In the genomic region with DNA sequence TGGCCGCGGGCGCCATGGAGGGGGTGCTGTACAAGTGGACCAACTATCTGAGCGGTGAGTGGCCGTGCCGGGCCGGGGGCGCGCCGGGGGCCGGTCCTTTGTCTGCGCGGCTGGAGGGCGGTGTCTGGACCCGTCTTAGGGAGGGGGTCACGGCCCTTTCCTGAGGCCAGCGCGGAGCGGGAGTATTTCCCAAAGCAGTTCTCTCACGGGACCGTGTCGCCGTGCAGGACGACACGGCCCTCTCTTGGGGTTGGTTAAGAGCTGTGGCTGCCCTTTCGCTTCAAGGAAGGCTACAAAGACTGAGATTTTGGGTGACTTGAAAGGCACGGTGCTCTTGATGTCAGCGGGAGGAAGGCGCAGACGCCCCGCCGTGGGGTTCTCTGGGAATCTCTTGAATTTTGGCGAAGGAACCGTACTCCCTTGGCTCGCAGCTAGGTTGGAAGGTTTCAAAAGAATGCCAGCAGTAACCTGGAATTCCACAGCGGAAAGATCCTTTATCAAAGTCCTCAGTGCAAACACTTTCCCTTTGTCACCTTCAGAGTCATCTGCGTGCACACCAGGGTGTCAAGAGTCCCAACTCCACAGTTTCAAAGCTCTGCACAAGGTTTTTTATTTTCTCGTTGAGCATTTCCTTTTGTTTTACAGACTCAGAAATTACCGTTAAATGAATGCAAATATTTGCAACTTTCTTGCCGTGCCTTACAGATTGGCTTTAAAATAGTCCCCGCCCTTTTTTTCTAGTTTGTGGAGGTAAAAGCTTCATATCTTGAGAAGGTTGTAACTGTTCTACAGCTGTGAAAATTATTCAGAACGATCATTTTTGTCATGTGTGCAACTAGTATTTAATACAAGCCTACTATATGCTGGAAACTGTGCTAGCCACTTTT, we compare ENCODE assay signal across 8 cellular contexts. TPM values are rescaled to one million over a fixed set of nuclear protein-coding genes. Genes with fewer than 3 reads are reported as not detected.
DNase-seq lines count a peak whose midpoint lies in the region; ATAC-seq and TF ChIP-seq lines count a peak whose summit lies in the region.

No MANE protein-coding gene starts in this region.

- H3K4me1 Mint-ChIP-seq in naive B cell = peaks cover 20 to 23% (median 21%) of the 10 kb centered on the region in 3 donors

- peaks cover 41% of the 10 kb centered on the region for H3K4me1 ChIP-seq in HUES48 (ENCODE audit: control insufficient read depth, insufficient read depth, low read length)
- H3K4me1 ChIP-seq in esophagus squamous epithelium = peaks cover 22 to 56% (median 22%) of the 10 kb centered on the region in 3 donors

- ATAC-seq in GM21619 (IDR thresholded peaks at IDR 0.05; ENCODE audit: unreplicated experiment) (peak; percentile 15), naive B cell (ENCODE audit: low read depth in 2 of 2) (peak; percentile 11 to 13)

- no peaks in the 10 kb centered on the region for H3K36me3 Mint-ChIP-seq in naive B cell

- H3K36me3 ChIP-seq in HUES48 (ENCODE audit: control insufficient read depth, insufficient read depth, low read length) = peaks cover 6% of the 10 kb centered on the region; the same call in 1 of the 2 replicates
- H3K36me3 ChIP-seq in esophagus squamous epithelium = no peaks in the 10 kb centered on the region

- no peaks in the 10 kb centered on the region for H3K9me3 Mint-ChIP-seq in naive B cell

- TF ChIP-seq CTCF in VCaP (conservative IDR thresholded peaks at IDR 0.05) (no peak), esophagus squamous epithelium (IDR thresholded peaks at IDR 0.05) (peak in 1 of 6 experiments; percentile 17)

- no peaks in the 10 kb centered on the region for H3K9me3 ChIP-seq in HUES48 (ENCODE audit: control insufficient read depth, insufficient read depth, low read length)
- H3K9me3 ChIP-seq in esophagus squamous epithelium = no peaks in the 10 kb centered on the region

- intact Hi-C loops in esophagus squamous epithelium (cut with DNase I) = no loop called here

- DNase-seq in NOMO-1 (lab: John Stamatoyannopoulos, UW; ENCODE audit: unreplicated experiment in 2 of 2) (peak; percentile 20 to 37), NOMO-1 treated with dmso at 0.1 percent for 144 hours (lab: John Stamatoyannopoulos, UW; ENCODE audit: unreplicated experiment) (no peak), esophagus squamous epithelium (lab: John Stamatoyannopoulos, UW) (no peak), naive B cell (peak; percentile 23), GM19240 (ENCODE audit: insufficient read length, low spot score) (no peak)

- H3K4me3 ChIP-seq in HUES48 (ENCODE audit: low read depth, low read length) (peak overlapping the region; percentile 79), esophagus squamous epithelium (peak overlapping the region; percentile 71 to 94 (median 92))

- TF ChIP-seq POLR2A in esophagus squamous epithelium (IDR thresholded peaks at IDR 0.05) = no peak

- no peaks in the 10 kb centered on the region for H3K27me3 ChIP-seq in HUES48 (ENCODE audit: control insufficient read depth, insufficient read depth, low read length)
- no peaks in the 10 kb centered on the region for H3K27me3 ChIP-seq in esophagus squamous epithelium

- H3K27ac ChIP-seq in HUES48 (ENCODE audit: low read depth, low read length) (peak overlapping the region; percentile 90), VCaP (peak overlapping the region; percentile 77), esophagus squamous epithelium (peak overlapping the region; percentile 83 to 95 (median 93))

- peak overlapping the region in 5 of 6 donors; percentile 12 to 91 (median 71) for H3K27ac Mint-ChIP-seq in naive B cell

- peak overlapping the region; percentile 63 for H3K9ac ChIP-seq in HUES48 (ENCODE audit: low read depth, low read length)

- WGBS in esophagus squamous epithelium, 2 donors = 0% methylated on average over 16 to 20 of the region's 42 CpGs

- peak overlapping the region in 2 of 8 donors; percentile 93 to 97 for H3K4me3 Mint-ChIP-seq in naive B cell

- no peaks in the 10 kb centered on the region for H3K27me3 Mint-ChIP-seq in naive B cell

RNA-seq across cellular contexts. Expression of a gene that starts 0.8 kb away (rescaled TPM):
- total RNA-seq in esophagus squamous epithelium = 10 to 100 TPM in 1 of 4 donors, 1 to 10 TPM in 3; 5.1 to 10.5 (median 5.9) TPM
- 1 to 10 TPM; 1.1 to 4.1 (median 3.1) TPM for polyA plus RNA-seq in naive B cell (ENCODE audit: low read depth in 6 of 6)

RNA-seq across cellular contexts. Expression of a gene that starts 2.5 kb away (rescaled TPM):
- 1 to 10 TPM; 3.3 to 8.0 (median 7.5) TPM for total RNA-seq in esophagus squamous epithelium
- 1 to 10 TPM; 1.5 to 3.3 (median 2.4) TPM for polyA plus RNA-seq in naive B cell (ENCODE audit: low read depth in 6 of 6)

RNA-seq across cellular contexts. Expression of a gene that starts 39.4 kb away (rescaled TPM):
- 10 to 100 TPM in 3 of 4 donors, 1 to 10 TPM in 1; 6.3 to 27.8 (median 20.5) TPM for total RNA-seq in esophagus squamous epithelium
- polyA plus RNA-seq in naive B cell (ENCODE audit: low read depth in 6 of 6) = 10 to 100 TPM in 4 of 6 donors, 1 to 10 TPM in 2; 4.0 to 18.8 (median 14.4) TPM

Comparison
In these comparisons a context has a peak if more than half of its experiments do, and no peak if none do; other contexts are left out.
1. DNase-seq: peak in NOMO-1 (2 of 2) and naive B cell (single experiment); none in NOMO-1 treated with dmso at 0.1 percent for 144 hours (single experiment), esophagus squamous epithelium (single experiment) and GM19240 (single experiment).
2. Peak in every context shown above with its lines, with median percentiles within 50 percentile points of each other: H3K27ac ChIP-seq.